ENCODE assay signal across 1 cellular context in genomic region chr14:57273236-57273635, GRCh38.
TF ChIP-seq lines count a peak whose summit lies in the region.

No MANE protein-coding gene starts in this region.

TF ChIP-seq in HepG2, 621 proteins besides CTCF, POLR2A, EP300 and RAD21 (continues in another document):
- no peak for TF ChIP-seq ZNF263 (CRISPR knock-in tag; IDR thresholded peaks at IDR 0.05)
- TF ChIP-seq, protein P1, sequence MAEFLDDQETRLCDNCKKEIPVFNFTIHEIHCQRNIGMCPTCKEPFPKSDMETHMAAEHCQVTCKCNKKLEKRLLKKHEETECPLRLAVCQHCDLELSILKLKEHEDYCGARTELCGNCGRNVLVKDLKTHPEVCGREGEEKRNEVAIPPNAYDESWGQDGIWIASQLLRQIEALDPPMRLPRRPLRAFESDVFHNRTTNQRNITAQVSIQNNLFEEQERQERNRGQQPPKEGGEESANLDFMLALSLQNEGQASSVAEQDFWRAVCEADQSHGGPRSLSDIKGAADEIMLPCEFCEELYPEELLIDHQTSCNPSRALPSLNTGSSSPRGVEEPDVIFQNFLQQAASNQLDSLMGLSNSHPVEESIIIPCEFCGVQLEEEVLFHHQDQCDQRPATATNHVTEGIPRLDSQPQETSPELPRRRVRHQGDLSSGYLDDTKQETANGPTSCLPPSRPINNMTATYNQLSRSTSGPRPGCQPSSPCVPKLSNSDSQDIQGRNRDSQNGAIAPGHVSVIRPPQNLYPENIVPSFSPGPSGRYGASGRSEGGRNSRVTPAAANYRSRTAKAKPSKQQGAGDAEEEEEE (CRISPR knock-in tag; IDR thresholded peaks at IDR 0.05; ENCODE audit: borderline replicate concordance) = no peak
- TF ChIP-seq, protein P2, sequence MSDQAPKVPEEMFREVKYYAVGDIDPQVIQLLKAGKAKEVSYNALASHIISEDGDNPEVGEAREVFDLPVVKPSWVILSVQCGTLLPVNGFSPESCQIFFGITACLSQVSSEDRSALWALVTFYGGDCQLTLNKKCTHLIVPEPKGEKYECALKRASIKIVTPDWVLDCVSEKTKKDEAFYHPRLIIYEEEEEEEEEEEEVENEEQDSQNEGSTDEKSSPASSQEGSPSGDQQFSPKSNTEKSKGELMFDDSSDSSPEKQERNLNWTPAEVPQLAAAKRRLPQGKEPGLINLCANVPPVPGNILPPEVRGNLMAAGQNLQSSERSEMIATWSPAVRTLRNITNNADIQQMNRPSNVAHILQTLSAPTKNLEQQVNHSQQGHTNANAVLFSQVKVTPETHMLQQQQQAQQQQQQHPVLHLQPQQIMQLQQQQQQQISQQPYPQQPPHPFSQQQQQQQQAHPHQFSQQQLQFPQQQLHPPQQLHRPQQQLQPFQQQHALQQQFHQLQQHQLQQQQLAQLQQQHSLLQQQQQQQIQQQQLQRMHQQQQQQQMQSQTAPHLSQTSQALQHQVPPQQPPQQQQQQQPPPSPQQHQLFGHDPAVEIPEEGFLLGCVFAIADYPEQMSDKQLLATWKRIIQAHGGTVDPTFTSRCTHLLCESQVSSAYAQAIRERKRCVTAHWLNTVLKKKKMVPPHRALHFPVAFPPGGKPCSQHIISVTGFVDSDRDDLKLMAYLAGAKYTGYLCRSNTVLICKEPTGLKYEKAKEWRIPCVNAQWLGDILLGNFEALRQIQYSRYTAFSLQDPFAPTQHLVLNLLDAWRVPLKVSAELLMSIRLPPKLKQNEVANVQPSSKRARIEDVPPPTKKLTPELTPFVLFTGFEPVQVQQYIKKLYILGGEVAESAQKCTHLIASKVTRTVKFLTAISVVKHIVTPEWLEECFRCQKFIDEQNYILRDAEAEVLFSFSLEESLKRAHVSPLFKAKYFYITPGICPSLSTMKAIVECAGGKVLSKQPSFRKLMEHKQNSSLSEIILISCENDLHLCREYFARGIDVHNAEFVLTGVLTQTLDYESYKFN (CRISPR knock-in tag; conservative IDR thresholded peaks at IDR 0.05) = peak; percentile 46
- TF ChIP-seq GFI1 (CRISPR knock-in tag; IDR thresholded peaks at IDR 0.05; ENCODE audit: borderline replicate concordance) = peak; percentile 40; the same call in 1 of the 2 replicates
- TF ChIP-seq MAFG (CRISPR knock-in tag; IDR thresholded peaks at IDR 0.05) = no peak
- no peak for TF ChIP-seq THAP7 (CRISPR knock-in tag; IDR thresholded peaks at IDR 0.05)
- TF ChIP-seq ZSCAN31 (CRISPR knock-in tag; IDR thresholded peaks at IDR 0.05; ENCODE audit: low read depth) = no peak
- no peak for TF ChIP-seq ZNF615 (CRISPR knock-in tag; IDR thresholded peaks at IDR 0.05; ENCODE audit: borderline replicate concordance)
- no peak for TF ChIP-seq ZNF687 (CRISPR knock-in tag; IDR thresholded peaks at IDR 0.05)
- no peak for TF ChIP-seq ZNF737 (CRISPR knock-in tag; IDR thresholded peaks at IDR 0.05; ENCODE audit: borderline replicate concordance)
- TF ChIP-seq, protein P3, sequence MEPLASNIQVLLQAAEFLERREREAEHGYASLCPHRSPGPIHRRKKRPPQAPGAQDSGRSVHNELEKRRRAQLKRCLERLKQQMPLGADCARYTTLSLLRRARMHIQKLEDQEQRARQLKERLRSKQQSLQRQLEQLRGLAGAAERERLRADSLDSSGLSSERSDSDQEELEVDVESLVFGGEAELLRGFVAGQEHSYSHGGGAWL (CRISPR knock-in tag; IDR thresholded peaks at IDR 0.05) = no peak
- TF ChIP-seq, protein P4, sequence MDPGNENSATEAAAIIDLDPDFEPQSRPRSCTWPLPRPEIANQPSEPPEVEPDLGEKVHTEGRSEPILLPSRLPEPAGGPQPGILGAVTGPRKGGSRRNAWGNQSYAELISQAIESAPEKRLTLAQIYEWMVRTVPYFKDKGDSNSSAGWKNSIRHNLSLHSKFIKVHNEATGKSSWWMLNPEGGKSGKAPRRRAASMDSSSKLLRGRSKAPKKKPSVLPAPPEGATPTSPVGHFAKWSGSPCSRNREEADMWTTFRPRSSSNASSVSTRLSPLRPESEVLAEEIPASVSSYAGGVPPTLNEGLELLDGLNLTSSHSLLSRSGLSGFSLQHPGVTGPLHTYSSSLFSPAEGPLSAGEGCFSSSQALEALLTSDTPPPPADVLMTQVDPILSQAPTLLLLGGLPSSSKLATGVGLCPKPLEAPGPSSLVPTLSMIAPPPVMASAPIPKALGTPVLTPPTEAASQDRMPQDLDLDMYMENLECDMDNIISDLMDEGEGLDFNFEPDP (CRISPR knock-in tag; conservative IDR thresholded peaks at IDR 0.05) = no peak
- no peak for TF ChIP-seq ZNF773 (CRISPR knock-in tag; IDR thresholded peaks at IDR 0.05; ENCODE audit: borderline replicate concordance)
- 0 out of 2 replicates have a peak, but pooled peaks have one; percentile 28 for TF ChIP-seq ARID5B (CRISPR knock-in tag; IDR thresholded peaks at IDR 0.05)
- no peak for TF ChIP-seq ZBTB39 (CRISPR knock-in tag; IDR thresholded peaks at IDR 0.05)
- TF ChIP-seq SAP130 (CRISPR knock-in tag; IDR thresholded peaks at IDR 0.05; ENCODE audit: low read depth) = peak; percentile 34
- peak; percentile 60; the same call in 1 of the 2 replicates for TF ChIP-seq ELF3 (CRISPR knock-in tag; IDR thresholded peaks at IDR 0.05)
- no peak for TF ChIP-seq TSC22D2 (CRISPR knock-in tag; IDR thresholded peaks at IDR 0.05; ENCODE audit: borderline replicate concordance)
- TF ChIP-seq, protein P5, sequence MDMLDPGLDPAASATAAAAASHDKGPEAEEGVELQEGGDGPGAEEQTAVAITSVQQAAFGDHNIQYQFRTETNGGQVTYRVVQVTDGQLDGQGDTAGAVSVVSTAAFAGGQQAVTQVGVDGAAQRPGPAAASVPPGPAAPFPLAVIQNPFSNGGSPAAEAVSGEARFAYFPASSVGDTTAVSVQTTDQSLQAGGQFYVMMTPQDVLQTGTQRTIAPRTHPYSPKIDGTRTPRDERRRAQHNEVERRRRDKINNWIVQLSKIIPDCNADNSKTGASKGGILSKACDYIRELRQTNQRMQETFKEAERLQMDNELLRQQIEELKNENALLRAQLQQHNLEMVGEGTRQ (IDR thresholded peaks at IDR 0.05; ENCODE audit: low read depth, low read length) = no peak
- TF ChIP-seq, protein P5 (CRISPR knock-in tag; IDR thresholded peaks at IDR 0.05; ENCODE audit: borderline replicate concordance) = no peak
- TF ChIP-seq, protein P6, sequence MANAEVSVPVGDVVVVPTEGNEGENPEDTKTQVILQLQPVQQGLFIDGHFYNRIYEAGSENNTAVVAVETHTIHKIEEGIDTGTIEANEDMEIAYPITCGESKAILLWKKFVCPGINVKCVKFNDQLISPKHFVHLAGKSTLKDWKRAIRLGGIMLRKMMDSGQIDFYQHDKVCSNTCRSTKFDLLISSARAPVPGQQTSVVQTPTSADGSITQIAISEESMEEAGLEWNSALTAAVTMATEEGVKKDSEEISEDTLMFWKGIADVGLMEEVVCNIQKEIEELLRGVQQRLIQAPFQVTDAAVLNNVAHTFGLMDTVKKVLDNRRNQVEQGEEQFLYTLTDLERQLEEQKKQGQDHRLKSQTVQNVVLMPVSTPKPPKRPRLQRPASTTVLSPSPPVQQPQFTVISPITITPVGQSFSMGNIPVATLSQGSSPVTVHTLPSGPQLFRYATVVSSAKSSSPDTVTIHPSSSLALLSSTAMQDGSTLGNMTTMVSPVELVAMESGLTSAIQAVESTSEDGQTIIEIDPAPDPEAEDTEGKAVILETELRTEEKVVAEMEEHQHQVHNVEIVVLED (CRISPR knock-in tag; IDR thresholded peaks at IDR 0.05; ENCODE audit: borderline replicate concordance) = no peak
- no peak for TF ChIP-seq ZNF224 (CRISPR knock-in tag; IDR thresholded peaks at IDR 0.05)
- TF ChIP-seq HMG20A (CRISPR knock-in tag; IDR thresholded peaks at IDR 0.05; ENCODE audit: borderline replicate concordance) = no peak
- TF ChIP-seq ZNF101 (CRISPR knock-in tag; IDR thresholded peaks at IDR 0.05; ENCODE audit: borderline replicate concordance, low read depth) = no peak
- TF ChIP-seq ATF1 (CRISPR knock-in tag; IDR thresholded peaks at IDR 0.05) = no peak
- 0 out of 2 replicates have a peak, but pooled peaks have one; percentile 27 for TF ChIP-seq HNF4A (CRISPR knock-in tag; IDR thresholded peaks at IDR 0.05)
- peak; percentile 48 for TF ChIP-seq FOXA3 (CRISPR knock-in tag; IDR thresholded peaks at IDR 0.05)
- peak; percentile 77 for TF ChIP-seq TFAP4 (IDR thresholded peaks at IDR 0.05; ENCODE audit: borderline replicate concordance, low read depth)
- no peak for TF ChIP-seq PHF20 (CRISPR knock-in tag; IDR thresholded peaks at IDR 0.05)
- no peak for TF ChIP-seq ZBTB3 (CRISPR knock-in tag; IDR thresholded peaks at IDR 0.05; ENCODE audit: borderline replicate concordance, low read depth)
